In genomic region chr20:62646851-62647520, GRCh38 we compare ENCODE assay signal across 13 cellular contexts. TPM values are rescaled to one million over a fixed set of nuclear protein-coding genes. Genes with fewer than 3 reads are reported as not detected.
DNase-seq lines count a peak whose midpoint lies in the region; ATAC-seq and TF ChIP-seq lines count a peak whose summit lies in the region.
"Had no signal": no experiment of that assay in that cellular context is flagged by ENCODE, and none has a peak within 500 bp of the region (broad histone marks: within the 10 kb centered on the region; RNA-seq: fewer than 3 reads in every experiment).

No MANE protein-coding gene starts in this region.

- no peak overlapping the region for H3K4me3 ChIP-seq in NT2/D1 (ENCODE audit: insufficient read length, low read depth)
- H3K4me3 ChIP-seq in esophagus muscularis mucosa, result no peak overlapping the region
- no peak overlapping the region for H3K4me3 ChIP-seq in suprapubic skin
- H3K4me3 ChIP-seq: cardiac muscle cell, pancreas had no signal

- H3K36me3 ChIP-seq in NT2/D1 (ENCODE audit: insufficient read depth, insufficient read length, low read length) (no peaks in the 10 kb centered on the region), esophagus muscularis mucosa (peaks cover 0 to 47% (median 5%) of the 10 kb centered on the region in 4 donors), suprapubic skin (no peaks in the 10 kb centered on the region)
- H3K36me3 ChIP-seq: cardiac muscle cell, pancreas had no signal

- no peak overlapping the region for H3K4me3 Mint-ChIP-seq in activated CD8-positive, alpha-beta memory T cell treated with anti-CD3 and anti-CD28 coated beads, Interleukin-2, amount 10 ng/mL, durations not matched to agents 7 days and 5 days

- H3K27me3 ChIP-seq in NT2/D1 (ENCODE audit: insufficient read depth, insufficient read length), result peaks cover 97% of the 10 kb centered on the region
- H3K27me3 ChIP-seq in esophagus muscularis mucosa, result peaks cover 0 to 50% (median 21%) of the 10 kb centered on the region in 4 donors
- H3K27me3 ChIP-seq in suprapubic skin, result peaks cover 24% of the 10 kb centered on the region
- H3K27me3 ChIP-seq: pancreas had no signal

- no peaks in the 10 kb centered on the region for H3K27me3 Mint-ChIP-seq in activated CD8-positive, alpha-beta memory T cell treated with anti-CD3 and anti-CD28 coated beads, Interleukin-2, amount 10 ng/mL, durations not matched to agents 7 days and 5 days

- TF ChIP-seq CTCF in esophagus muscularis mucosa (IDR thresholded peaks at IDR 0.05) (no peak), suprapubic skin (IDR thresholded peaks at IDR 0.05) (no peak)

- peak overlapping the region in 3 of 4 donors; percentile 27 to 93 (median 65) for H3K27ac ChIP-seq in esophagus muscularis mucosa (replicated peaks in 1 of 4)
- peak overlapping the region; percentile 71 for H3K27ac ChIP-seq in suprapubic skin
- H3K27ac ChIP-seq: cardiac muscle cell, pancreas had no signal

- no peaks in the 10 kb centered on the region for H3K9me3 ChIP-seq in NT2/D1 (ENCODE audit: insufficient read depth, low read length)
- no peaks in the 10 kb centered on the region for H3K9me3 ChIP-seq in esophagus muscularis mucosa
- no peaks in the 10 kb centered on the region for H3K9me3 ChIP-seq in suprapubic skin
- H3K9me3 ChIP-seq: pancreas had no signal

- peak overlapping the region; percentile 6 for H3K9ac ChIP-seq in NT2/D1 (ENCODE audit: insufficient read length, low read depth)

- ATAC-seq in activated CD8-positive, alpha-beta memory T cell treated with anti-CD3 and anti-CD28 coated beads, Interleukin-2, amount 10 ng/mL, durations not matched to agents 7 days and 5 days, result no peak
- ATAC-seq in GM18861 (IDR thresholded peaks at IDR 0.05; ENCODE audit: unreplicated experiment), result no peak

- TF ChIP-seq POLR2A in esophagus muscularis mucosa (IDR thresholded peaks at IDR 0.05; ENCODE audit: low read depth), result no peak
- no peak for TF ChIP-seq POLR2A in suprapubic skin (IDR thresholded peaks at IDR 0.05)

- H3K4me1 ChIP-seq in NT2/D1 (ENCODE audit: insufficient read depth, insufficient read length) (peaks cover 34% of the 10 kb centered on the region), esophagus muscularis mucosa (peaks cover 52 to 74% (median 64%) of the 10 kb centered on the region in 4 donors), suprapubic skin (peaks cover 83% of the 10 kb centered on the region)

- TF ChIP-seq EP300 in esophagus muscularis mucosa (IDR thresholded peaks at IDR 0.05), result no peak
- no peak for TF ChIP-seq EP300 in suprapubic skin (IDR thresholded peaks at IDR 0.05)

- peak overlapping the region; percentile 72 for H3K27ac Mint-ChIP-seq in activated CD8-positive, alpha-beta memory T cell treated with anti-CD3 and anti-CD28 coated beads, Interleukin-2, amount 10 ng/mL, durations not matched to agents 7 days and 5 days

- no peaks in the 10 kb centered on the region for H3K9me3 Mint-ChIP-seq in activated CD8-positive, alpha-beta memory T cell treated with anti-CD3 and anti-CD28 coated beads, Interleukin-2, amount 10 ng/mL, durations not matched to agents 7 days and 5 days (ENCODE audit: low read depth)

- intact Hi-C loops in esophagus muscularis mucosa (cut with DNase I), result no loop called here

- H3K36me3 Mint-ChIP-seq in activated CD8-positive, alpha-beta memory T cell treated with anti-CD3 and anti-CD28 coated beads, Interleukin-2, amount 10 ng/mL, durations not matched to agents 7 days and 5 days, result peaks cover 36% of the 10 kb centered on the region

- 92% methylated on average over 10 of the region's 12 CpGs for WGBS in esophagus muscularis mucosa
- WGBS in suprapubic skin, result 78% methylated on average over 8 of the region's 12 CpGs

- H3K4me1 Mint-ChIP-seq in activated CD8-positive, alpha-beta memory T cell treated with anti-CD3 and anti-CD28 coated beads, Interleukin-2, amount 10 ng/mL, durations not matched to agents 7 days and 5 days, result peaks cover 77% of the 10 kb centered on the region

- CTCF ChIA-PET in activated CD8-positive, alpha-beta memory T cell treated with anti-CD3 and anti-CD28 coated beads, Interleukin-2, amount 10 ng/mL, durations not matched to agents 7 days and 5 days (lab: Charles Lee), result interaction anchor here (0.9 to 1.2 kb wide), 2 partner anchors 28 to 145 kb away, joined by 3 to 5 read pairs; no protein-coding TSS in a partner anchor

- DNase-seq in activated CD8-positive, alpha-beta memory T cell treated with anti-CD3 and anti-CD28 coated beads, Interleukin-2, amount 10 ng/mL, durations not matched to agents 7 days and 5 days, result no peak
- no peak for DNase-seq in activated CD8-positive, alpha-beta memory T cell treated with anti-CD3 and anti-CD28 coated beads, Interleukin-2, amount 50 U/mL, for 48 hours
- no peak for DNase-seq in NT2/D1 (ENCODE audit: low read depth, low spot score)
- no peak for DNase-seq in esophagus muscularis mucosa (ENCODE audit: extremely low spot score)
- no peak for DNase-seq in suprapubic skin (ENCODE audit: low spot score in 2 of 2)
- DNase-seq in occipital lobe (lab: John Stamatoyannopoulos, UW), result no peak
- no peak for DNase-seq in GM19238 (ENCODE audit: insufficient read length, low spot score)
- DNase-seq: activated T-cell treated with anti-CD3 and anti-CD28 coated beads, Interleukin-2, amount 50 U/mL, for 1 hour; GF-D8; NCI-H524 treated with DMSO at 0.1 percent for 48 hours had no signal

RNA-seq across cellular contexts. Expression of gene SLCO4A1, which starts 4.7 kb away (rescaled TPM):
- total RNA-seq in activated CD8-positive, alpha-beta memory T cell treated with anti-CD3 and anti-CD28 coated beads, Interleukin-2, amount 10 ng/mL, durations not matched to agents 7 days and 5 days, result 10 to 100 TPM; 74.7 to 79.2 TPM
- 10 to 100 TPM in 3 of 4 donors, 1 to 10 TPM in 1; 10.0 to 42.4 (median 30.1) TPM for total RNA-seq in esophagus muscularis mucosa
- total RNA-seq in suprapubic skin, result 10 to 100 TPM; 50.2 to 59.1 (median 52.7) TPM
- 1.6 TPM for total RNA-seq in occipital lobe
